20 cellular contexts compared by ENCODE assay signal in the genomic region with DNA sequence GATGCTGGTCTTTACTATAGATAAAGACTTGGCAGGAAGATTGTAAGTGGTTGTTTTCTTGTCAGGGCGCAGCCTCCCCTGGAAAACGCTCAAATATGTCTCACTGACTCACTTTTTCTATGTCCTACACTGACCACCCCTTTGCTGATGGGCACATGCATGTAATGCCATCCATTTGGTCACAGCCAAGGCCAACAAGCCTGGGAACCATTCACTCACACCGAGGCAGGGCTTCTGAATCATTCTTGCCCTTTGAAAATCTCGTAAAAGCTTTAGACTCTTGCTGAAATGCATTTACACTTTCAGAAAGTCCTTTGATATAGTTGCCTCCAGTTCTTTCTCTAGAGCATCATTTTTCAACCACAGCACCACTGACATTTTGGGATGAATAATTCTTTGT.
A peak's percentile ranks its signal among the peaks of the same experiment; 100 is the strongest.
DNase-seq lines count a peak whose midpoint lies in the region; ATAC-seq and TF ChIP-seq lines count a peak whose summit lies in the region.
"Had no signal": no experiment of that assay in that cellular context is flagged by ENCODE, and none has a peak within 500 bp of the region (broad histone marks: within the 10 kb centered on the region; RNA-seq: fewer than 3 reads in every experiment).

No MANE protein-coding gene starts in this region.

- H3K79me2 ChIP-seq in GM23248 (ENCODE audit: insufficient read depth): no peaks in the 10 kb centered on the region

- H3K9me3 ChIP-seq in GM23248 (ENCODE audit: low read depth): no peaks in the 10 kb centered on the region
- H3K9me3 ChIP-seq in adipocyte (ENCODE audit: control insufficient read depth, low read length): no peaks in the 10 kb centered on the region
- H3K9me3 ChIP-seq in vagina: no peaks in the 10 kb centered on the region
- H3K9me3 ChIP-seq: SK-N-SH had no signal

- H4K20me1 ChIP-seq in GM23248 (ENCODE audit: insufficient read depth): no peaks in the 10 kb centered on the region

- H3K27ac ChIP-seq in GM23248 (no peak overlapping the region), vagina (peak overlapping the region; percentile 10)

- in situ Hi-C loops in GM23248 (cut with MboI): no loop called here

- H3K4me1 ChIP-seq in GM23248 (ENCODE audit: insufficient read depth) (peaks cover 13% of the 10 kb centered on the region), adipocyte (ENCODE audit: control insufficient read depth, insufficient read depth, low read length) (peaks cover 15% of the 10 kb centered on the region), vagina (peaks cover 42% of the 10 kb centered on the region)

- H3K27me3 ChIP-seq in GM23248 (replicated peaks; ENCODE audit: insufficient read depth) (no peaks in the 10 kb centered on the region), adipocyte (replicated peaks; ENCODE audit: control insufficient read depth, insufficient read depth, low read length) (no peaks in the 10 kb centered on the region), vagina (no peaks in the 10 kb centered on the region)

- H2AFZ ChIP-seq in GM23248: no peak overlapping the region

- ATAC-seq in GM21423 (IDR thresholded peaks at IDR 0.05; ENCODE audit: unreplicated experiment): no peak
- ATAC-seq in GM21515 (IDR thresholded peaks at IDR 0.05; ENCODE audit: unreplicated experiment): no peak
- ATAC-seq: Panc1, T-cell had no signal

- WGBS in GM23248 (ENCODE audit: low coverage in 1 of 2, low lambda C conversion rate in 2 of 2, missing lambda C conversion rate in 2 of 2), 2 experiments: 29 to 38% methylated on average over 4 of the region's 4 CpGs

- TF ChIP-seq CTCF in fibroblast of the aortic adventitia (IDR thresholded peaks at IDR 0.05; ENCODE audit: insufficient read depth, low read length): no peak
- no peak for TF ChIP-seq CTCF in vagina (IDR thresholded peaks at IDR 0.05)

- H3K9ac ChIP-seq in GM23248 (no peak overlapping the region), adipocyte (ENCODE audit: low read length) (no peak overlapping the region)
- H3K9ac ChIP-seq: SK-N-SH had no signal

- no peak for TF ChIP-seq POLR2A in vagina (IDR thresholded peaks at IDR 0.05)

- no peak overlapping the region for H3K4me3 ChIP-seq in GM23248
- H3K4me3 ChIP-seq in adipocyte (ENCODE audit: low read length): no peak overlapping the region
- no peak overlapping the region for H3K4me3 ChIP-seq in fibroblast of the aortic adventitia (ENCODE audit: low read depth, low read length)
- H3K4me3 ChIP-seq in vagina: no peak overlapping the region

- peak; percentile 66 for DNase-seq in GM23248
- peak; percentile 21 for DNase-seq in adipocyte (ENCODE audit: low read depth)
- DNase-seq in fibroblast of the aortic adventitia (ENCODE audit: low read depth): peak; percentile 13
- DNase-seq in vagina (ENCODE audit: extremely low spot score in 2 of 2): no peak
- no peak for DNase-seq in kidney glomerular epithelial cell (lab: John Stamatoyannopoulos, UW)
- DNase-seq: CD4-positive, alpha-beta memory T cell; DMS79 treated with DMSO at 0.1 percent for 48 hours; GDM1; HFFc6; KG1; NCI-H1092; NCI-H2081 treated with DMSO at 0.1 percent for 48 hours; NCI-H226; NCI-H748 treated with DMSO at 0.1 percent for 48 hours; Right ventricle myocardium superior; SK-N-SH; T-cell had no signal

- intact Hi-C loops in vagina (cut with DNase I): no loop called here

- no peaks in the 10 kb centered on the region for H3K36me3 ChIP-seq in GM23248 (ENCODE audit: low read depth)
- no peaks in the 10 kb centered on the region for H3K36me3 ChIP-seq in adipocyte (ENCODE audit: control insufficient read depth, insufficient read depth, low read length, severe bottlenecking)
- no peaks in the 10 kb centered on the region for H3K36me3 ChIP-seq in vagina

- H3K9me2 ChIP-seq in GM23248 (ENCODE audit: insufficient read depth): no peaks in the 10 kb centered on the region
- H3K9me2 ChIP-seq: SK-N-SH had no signal

- H3K4me2 ChIP-seq in GM23248 (ENCODE audit: unreplicated experiment): no peak overlapping the region
- H3K4me2 ChIP-seq: SK-N-SH had no signal

- H3F3A ChIP-seq in GM23248 (ENCODE audit: insufficient read depth): peaks cover 15% of the 10 kb centered on the region

Comparison
In these comparisons a context has a peak if more than half of its experiments do, and no peak if none do; other contexts are left out.
1. DNase-seq: peak in GM23248 (single experiment), adipocyte (single experiment) and fibroblast of the aortic adventitia (single experiment); none in vagina (0 of 2) and kidney glomerular epithelial cell (single experiment).